In genomic region chr7:121046893-121047468, GRCh38 we compare ENCODE assay signal across 1 cellular context.
TF ChIP-seq lines count a peak whose summit lies in the region.

No MANE protein-coding gene starts in this region.

TF ChIP-seq in K562, 482 proteins besides CTCF, POLR2A, EP300 and RAD21 (continued from another document and continues in another):
- TF ChIP-seq ZBTB11 (CRISPR knock-in tag; IDR thresholded peaks at IDR 0.05) (no peak), DPF2 (IDR thresholded peaks at IDR 0.05) (peak; percentile 93), NRF1 (conservative IDR thresholded peaks at IDR 0.05 in 1 of 2, IDR thresholded peaks at IDR 0.05 in 1 of 2) (no peak), TBL1XR1 (IDR thresholded peaks at IDR 0.05; ENCODE audit: low read length in 2 of 2) (peak in 1 of 2 experiments; percentile 79; a peak in 2 of 4 replicates), CHD7 (IDR thresholded peaks at IDR 0.05; ENCODE audit: low read depth, low read length) (no peak), C11orf30 (IDR thresholded peaks at IDR 0.05; ENCODE audit: low read depth) (no peak), SRF (CRISPR knock-in tag; IDR thresholded peaks at IDR 0.05) (no peak; a peak in 1 of 4 replicates), EP400 (IDR thresholded peaks at IDR 0.05) (peak; percentile 24), CBX5 (IDR thresholded peaks at IDR 0.05; ENCODE audit: borderline replicate concordance, low read depth) (no peak), ZNF395 (CRISPR knock-in tag; IDR thresholded peaks at IDR 0.05) (no peak), ZBTB17 (CRISPR knock-in tag; IDR thresholded peaks at IDR 0.05) (peak; percentile 53), ZBED1 (IDR thresholded peaks at IDR 0.05) (no peak), PHF8 (IDR thresholded peaks at IDR 0.05; ENCODE audit: borderline replicate concordance, low read length) (no peak), PKNOX1 (IDR thresholded peaks at IDR 0.05) (no peak), ZNF766 (CRISPR knock-in tag; conservative IDR thresholded peaks at IDR 0.05) (peak; percentile 60), GTF2F1 (IDR thresholded peaks at IDR 0.05; ENCODE audit: low read depth, low read length) (no peak), HOXB6 (CRISPR knock-in tag; IDR thresholded peaks at IDR 0.05; ENCODE audit: borderline replicate concordance) (no peak), ZNF121 (CRISPR knock-in tag; conservative IDR thresholded peaks at IDR 0.05) (no peak), BMI1 (IDR thresholded peaks at IDR 0.05; ENCODE audit: low read length) (no peak), ZNF124 (CRISPR knock-in tag; IDR thresholded peaks at IDR 0.05) (no peak), ZNF561 (CRISPR knock-in tag; conservative IDR thresholded peaks at IDR 0.05) (no peak), ZFP36 (IDR thresholded peaks at IDR 0.05; ENCODE audit: low read depth, low read length, partially characterized antibody) (no peak), ZNF445 (CRISPR knock-in tag; IDR thresholded peaks at IDR 0.05; ENCODE audit: low read depth) (no peak), ILF3 (IDR thresholded peaks at IDR 0.05; ENCODE audit: borderline replicate concordance) (no peak), SMAD4 (CRISPR knock-in tag; conservative IDR thresholded peaks at IDR 0.05) (peak; percentile 73), MYNN (IDR thresholded peaks at IDR 0.05) (no peak), MYNN (CRISPR knock-in tag; IDR thresholded peaks at IDR 0.05) (no peak), DLX4 (CRISPR knock-in tag; IDR thresholded peaks at IDR 0.05) (no peak), MXD1 (CRISPR knock-in tag; IDR thresholded peaks at IDR 0.05; ENCODE audit: borderline replicate concordance, poor library complexity, severe bottlenecking) (no peak), ZNF740 (CRISPR knock-in tag; IDR thresholded peaks at IDR 0.05) (no peak), ZNF740 (tag; IDR thresholded peaks at IDR 0.05) (no peak), ZNF239 (CRISPR knock-in tag; IDR thresholded peaks at IDR 0.05) (peak; percentile 73), NCOA6 (IDR thresholded peaks at IDR 0.05) (no peak), TEAD1 (CRISPR knock-in tag; IDR thresholded peaks at IDR 0.05) (0 out of 4 replicates have a peak, but pooled peaks of 1 of the 2 experiments have one; percentile 10), ZNF133 (CRISPR knock-in tag; IDR thresholded peaks at IDR 0.05) (no peak), CREB3L1 (IDR thresholded peaks at IDR 0.05; ENCODE audit: borderline replicate concordance, low read depth) (no peak), ZNF695 (CRISPR knock-in tag; IDR thresholded peaks at IDR 0.05) (no peak), KLF1 (tag; IDR thresholded peaks at IDR 0.05) (no peak), SMARCA4 (IDR thresholded peaks at IDR 0.05) (peak; percentile 91), ZNF140 (CRISPR knock-in tag; IDR thresholded peaks at IDR 0.05) (no peak)
